In genomic region chr3:184981071-184981470, GRCh38 we compare ENCODE assay signal across 16 cellular contexts.
"Had no signal": no experiment of that assay in that cellular context is flagged by ENCODE, and none has a peak within 500 bp of the region (broad histone marks: within the 10 kb centered on the region; RNA-seq: fewer than 3 reads in every experiment).

No MANE protein-coding gene starts in this region.

- H3K4me3 Mint-ChIP-seq: dendritic cell treated with granulocyte-macrophage colony-stimulating factor and Interleukin-4, amounts not matched to agents 40 ng/mL and 50 ng/mL, for 4 days; effector memory CD8-positive, alpha-beta T cell; mesothelial cell of epicardium; naive thymus-derived CD4-positive, alpha-beta T cell had no signal

- H3K4me1 ChIP-seq: adrenal gland had no signal

- H3K27me3 ChIP-seq: adrenal gland, neutrophil had no signal

- H3K27ac ChIP-seq: adrenal gland, lower lobe of right lung, neutrophil, WERI-Rb-1 had no signal

- DNase-seq: activated CD4-positive, alpha-beta T cell treated with anti-CD3 and anti-CD28 coated beads for 4 hours; activated naive CD4-positive, alpha-beta T cell treated with anti-CD3 and anti-CD28 coated beads, Interleukin-2, amount 50 U/mL, for 16 hours; adrenal gland; central memory CD4-positive, alpha-beta T cell; effector memory CD8-positive, alpha-beta T cell; lower lobe of right lung; naive thymus-derived CD4-positive, alpha-beta T cell; stimulated activated CD4-positive, alpha-beta T cell treated with anti-CD3 and anti-CD28 coated beads, Interleukin-12 subunit alpha, Interleukin-12 subunit beta, amount 100 ng/mL, for 4 hours; stimulated activated naive CD4-positive, alpha-beta T cell; substantia nigra; trophoblast cell; WERI-Rb-1 had no signal

- H3K9me3 ChIP-seq: adrenal gland, lower lobe of right lung, neutrophil had no signal

- H3K27me3 Mint-ChIP-seq: dendritic cell treated with granulocyte-macrophage colony-stimulating factor and Interleukin-4, amounts not matched to agents 40 ng/mL and 50 ng/mL, for 4 days; effector memory CD8-positive, alpha-beta T cell; naive thymus-derived CD4-positive, alpha-beta T cell had no signal

- ATAC-seq: effector memory CD8-positive, alpha-beta T cell; lower lobe of right lung; naive thymus-derived CD4-positive, alpha-beta T cell; sciatic nerve had no signal

- H3K4me3 ChIP-seq: adrenal gland, lower lobe of right lung had no signal

- H3K36me3 ChIP-seq: adrenal gland had no signal

- H3K27ac Mint-ChIP-seq: dendritic cell treated with granulocyte-macrophage colony-stimulating factor and Interleukin-4, amounts not matched to agents 40 ng/mL and 50 ng/mL, for 4 days; mesothelial cell of epicardium; naive thymus-derived CD4-positive, alpha-beta T cell had no signal
